ENCODE assay signal across 9 cellular contexts in the genomic region with DNA sequence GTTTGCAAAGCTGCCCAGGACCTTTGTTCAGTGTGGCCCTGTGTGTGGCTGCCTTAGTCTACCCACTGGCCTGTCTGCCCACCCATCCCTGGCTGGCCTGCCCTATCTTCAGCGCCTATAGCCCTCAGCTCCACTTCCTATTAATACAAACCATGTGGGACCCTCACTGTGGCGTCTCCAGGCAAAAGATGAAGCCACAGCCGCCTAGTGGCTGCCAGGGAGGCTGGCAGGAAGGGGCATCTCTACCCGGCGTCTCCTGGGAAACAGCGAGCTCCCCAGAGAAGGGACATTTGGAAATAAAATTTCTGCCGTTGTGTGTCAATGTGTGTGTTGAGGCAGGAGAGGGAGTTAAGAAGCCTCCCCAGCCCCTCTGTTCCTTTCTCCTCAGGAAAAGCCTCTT.
DNase-seq lines count a peak whose midpoint lies in the region; ATAC-seq, FAIRE-seq and TF ChIP-seq lines count a peak whose summit lies in the region.
"Had no signal": no experiment of that assay in that cellular context is flagged by ENCODE, and none has a peak within 500 bp of the region (broad histone marks: within the 10 kb centered on the region; RNA-seq: fewer than 3 reads in every experiment).

No MANE protein-coding gene starts in this region.

- POLR2A ChIA-PET in GM10248 (lab: Yijun Ruan, JAX) = interaction anchor here (0.7 kb wide), 1 partner anchor 23 kb away, joined by 3 read pairs; no protein-coding TSS in a partner anchor

- TF ChIP-seq CTCF in AG09309 (IDR thresholded peaks at IDR 0.05; ENCODE audit: control insufficient read depth, insufficient read depth, low read depth, low read length, missing control alignments) (peak; percentile 69), GM10248 (IDR thresholded peaks at IDR 0.05; ENCODE audit: control extremely low read depth, extremely low read depth, low read depth, missing control alignments) (peak; percentile 11), foreskin fibroblast (IDR thresholded peaks at IDR 0.05; ENCODE audit: low read depth, low read length) (peak; percentile 45)

- no peak overlapping the region for H3K4me3 ChIP-seq in AG09309 (ENCODE audit: control insufficient read depth, low read depth, low read length)
- no peak overlapping the region for H3K4me3 ChIP-seq in foreskin fibroblast (ENCODE audit: low read depth in 1 of 2, low read length in 2 of 2)
- H3K4me3 ChIP-seq: SJSA1 had no signal

- CTCF ChIA-PET in GM10248 (lab: Yijun Ruan, JAX) = interaction anchor here (1.1 to 1.9 kb wide), 4 partner anchors 10 to 25 kb away, joined by 3 to 6 read pairs (median 4); no protein-coding TSS in a partner anchor

- no peak for ATAC-seq in HG02981 (IDR thresholded peaks at IDR 0.05; ENCODE audit: unreplicated experiment)

- FAIRE-seq in GM19239 (lab: Jason Lieb, UNC) = no peak

- no peak for DNase-seq in AG09309 (ENCODE audit: low read depth)
- no peak for DNase-seq in GM10248 (ENCODE audit: extremely low spot score)
- DNase-seq in RKO (ENCODE audit: low spot score) = peak; percentile 16
- peak; percentile 14 to 58 for DNase-seq in foreskin fibroblast
- no peak for DNase-seq in stimulated activated CD4-positive, alpha-beta T cell treated with anti-CD3 and anti-CD28 coated beads, Interleukin-1b, Interleukin-23, amount 100 ng/mL, for 48 hours
- no peak for DNase-seq in activated CD4-positive, CD25-positive, alpha-beta regulatory T cell (lab: John Stamatoyannopoulos, UW)
- DNase-seq in GM19239 (ENCODE audit: insufficient read length, low spot score) = no peak

Comparison
In these comparisons a context has a peak if more than half of its experiments do, and no peak if none do; other contexts are left out.
1. DNase-seq: peak in RKO (single experiment) and foreskin fibroblast (2 of 2); none in AG09309 (single experiment), GM10248 (single experiment), stimulated activated CD4-positive, alpha-beta T cell treated with anti-CD3 and anti-CD28 coated beads, Interleukin-1b, Interleukin-23, amount 100 ng/mL, for 48 hours (single experiment), activated CD4-positive, CD25-positive, alpha-beta regulatory T cell (0 of 4) and GM19239 (single experiment).
2. CTCF ChIP-seq: peak in every context shown above with its lines; median percentile 69 in AG09309; 45 in foreskin fibroblast; 11 in GM10248.